In genomic region chrX:56505866-56506265, GRCh38 we compare ENCODE assay signal across 25 cellular contexts.
"Had no signal": no experiment of that assay in that cellular context is flagged by ENCODE, and none has a peak within 500 bp of the region (broad histone marks: within the 10 kb centered on the region; RNA-seq: fewer than 3 reads in every experiment).

No MANE protein-coding gene starts in this region.

- FAIRE-seq: K562 had no signal

- H3K9me3 ChIP-seq: adrenal gland had no signal

- H3K4me3 Mint-ChIP-seq: activated CD4-positive, alpha-beta memory T cell treated with anti-CD3 and anti-CD28 coated beads, Interleukin-2, amount 10 ng/mL, durations not matched to agents 7 days and 5 days; activated CD4-positive, alpha-beta T cell treated with anti-CD3 and anti-CD28 coated beads for 36 hours; activated naive CD8-positive, alpha-beta T cell treated with anti-CD3 and anti-CD28 coated beads, Interleukin-2, amount 10 ng/mL, durations not matched to agents 7 days and 5 days had no signal

- H3K4me1 ChIP-seq: adrenal gland had no signal

- H3K4me3 ChIP-seq: adrenal gland, K562 had no signal

- H3K27ac Mint-ChIP-seq: activated CD4-positive, alpha-beta memory T cell treated with anti-CD3 and anti-CD28 coated beads, Interleukin-2, amount 10 ng/mL, durations not matched to agents 7 days and 5 days; activated CD4-positive, alpha-beta T cell treated with anti-CD3 and anti-CD28 coated beads for 36 hours; activated naive CD8-positive, alpha-beta T cell treated with anti-CD3 and anti-CD28 coated beads, Interleukin-2, amount 10 ng/mL, durations not matched to agents 7 days and 5 days had no signal

- H3K27ac ChIP-seq: adrenal gland, VCaP had no signal

- H3K4me1 Mint-ChIP-seq: activated CD4-positive, alpha-beta T cell treated with anti-CD3 and anti-CD28 coated beads for 36 hours had no signal

- DNase-seq: activated CD4-positive, alpha-beta memory T cell treated with anti-CD3 and anti-CD28 coated beads, Interleukin-2, amount 10 ng/mL, durations not matched to agents 7 days and 5 days; activated CD4-positive, alpha-beta T cell treated with anti-CD3 and anti-CD28 coated beads for 36 hours; activated CD4-positive, alpha-beta T cell treated with anti-CD3 and anti-CD28 coated beads, Interleukin-2, amount 50 U/mL, for 1 hour; activated CD8-positive, alpha-beta memory T cell treated with anti-CD3 and anti-CD28 coated beads, Interleukin-2, amount 50 U/mL, for 48 hours; activated naive CD4-positive, alpha-beta T cell treated with anti-CD3 and anti-CD28 coated beads, Interleukin-2, amount 50 U/mL, for 16 hours; activated naive CD8-positive, alpha-beta T cell treated with anti-CD3 and anti-CD28 coated beads, Interleukin-2, amount 10 ng/mL, durations not matched to agents 7 days and 5 days; activated T-cell treated with anti-CD3 and anti-CD28 coated beads, Interleukin-2, amount 50 U/mL, for 1 hour; adrenal gland; anterior cingulate cortex; central memory CD4-positive, alpha-beta T cell; Karpas-422; NCI-H1092 treated with DMSO at 0.1 percent for 48 hours; NCI-H1417 treated with DMSO at 0.1 percent for 48 hours; NCI-H1694; NCI-H2029; NCI-H2107; NCI-H345; NCI-H510A; NCI-H69; NK-92 treated with Interleukin-12 subunit alpha and Interleukin-12 subunit beta, amount 100 ng/mL, for 24 hours; SIG-M5; T-helper 2 cell; T1000 had no signal

- H3K27me3 Mint-ChIP-seq: activated CD4-positive, alpha-beta memory T cell treated with anti-CD3 and anti-CD28 coated beads, Interleukin-2, amount 10 ng/mL, durations not matched to agents 7 days and 5 days; activated CD4-positive, alpha-beta T cell treated with anti-CD3 and anti-CD28 coated beads for 36 hours; activated naive CD8-positive, alpha-beta T cell treated with anti-CD3 and anti-CD28 coated beads, Interleukin-2, amount 10 ng/mL, durations not matched to agents 7 days and 5 days had no signal

- H3K36me3 ChIP-seq: adrenal gland had no signal
